ENCODE assay signal across 1 cellular context in genomic region chr18:58481321-58482180, GRCh38.
A peak's percentile ranks its signal among the peaks of the same experiment; 100 is the strongest.
TF ChIP-seq lines count a peak whose summit lies in the region.

No MANE protein-coding gene starts in this region.

TF ChIP-seq in HepG2, 621 proteins besides CTCF, POLR2A, EP300 and RAD21 (continued from another document and continues in another):
- peak; percentile 16; the same call in 1 of the 2 replicates for TF ChIP-seq TAF1 (CRISPR knock-in tag; IDR thresholded peaks at IDR 0.05)
- TF ChIP-seq ELF3 (CRISPR knock-in tag; IDR thresholded peaks at IDR 0.05): peak; percentile 57
- TF ChIP-seq ZBTB20 (CRISPR knock-in tag; IDR thresholded peaks at IDR 0.05; ENCODE audit: borderline replicate concordance, low read depth): peak; percentile 22; the same call in 1 of the 2 replicates
- TF ChIP-seq STAT6 (CRISPR knock-in tag; IDR thresholded peaks at IDR 0.05; ENCODE audit: borderline replicate concordance): 0 out of 2 replicates have a peak, but pooled peaks have one; percentile 51
- 0 out of 2 replicates have a peak, but pooled peaks have one; percentile 24 for TF ChIP-seq HHEX (CRISPR knock-in tag; IDR thresholded peaks at IDR 0.05)
- no peak for TF ChIP-seq ZNF773 (CRISPR knock-in tag; IDR thresholded peaks at IDR 0.05; ENCODE audit: borderline replicate concordance)
- TF ChIP-seq GMEB1 (CRISPR knock-in tag; IDR thresholded peaks at IDR 0.05; ENCODE audit: borderline replicate concordance): peak; percentile 38; the same call in 1 of the 2 replicates
- peak; percentile 88; the same call in 1 of the 2 replicates for TF ChIP-seq AHDC1 (CRISPR knock-in tag; IDR thresholded peaks at IDR 0.05; ENCODE audit: borderline replicate concordance)
- TF ChIP-seq SIN3A (IDR thresholded peaks at IDR 0.05; ENCODE audit: borderline replicate concordance, low read depth, low read length): no peak
- TF ChIP-seq MEIS2 (CRISPR knock-in tag; IDR thresholded peaks at IDR 0.05): peak; percentile 6; the same call in 1 of the 2 replicates
- no peak for TF ChIP-seq ZNF790 (CRISPR knock-in tag; IDR thresholded peaks at IDR 0.05; ENCODE audit: borderline replicate concordance)
- TF ChIP-seq ASH2L (IDR thresholded peaks at IDR 0.05; ENCODE audit: insufficient read length, low read depth, low read length): peak; percentile 46
- no peak for TF ChIP-seq KLF9 (CRISPR knock-in tag; IDR thresholded peaks at IDR 0.05; ENCODE audit: low read depth)
- TF ChIP-seq ZNF331 (CRISPR knock-in tag; IDR thresholded peaks at IDR 0.05): peak; percentile 86; the same call in 1 of the 2 replicates
- peak; percentile 71; the same call in 1 of the 2 replicates for TF ChIP-seq ZNF317 (CRISPR knock-in tag; IDR thresholded peaks at IDR 0.05)
- TF ChIP-seq ZIK1 (CRISPR knock-in tag; IDR thresholded peaks at IDR 0.05; ENCODE audit: borderline replicate concordance, low read depth): 0 out of 2 replicates have a peak, but pooled peaks have one; percentile 36
- peak; percentile 69; the same call in 1 of the 2 replicates for TF ChIP-seq TOPORS (CRISPR knock-in tag; IDR thresholded peaks at IDR 0.05)
- TF ChIP-seq YEATS4 (CRISPR knock-in tag; IDR thresholded peaks at IDR 0.05; ENCODE audit: borderline replicate concordance): 0 out of 2 replicates have a peak, but pooled peaks have one; percentile 53
- peak; percentile 73; the same call in 1 of the 2 replicates for TF ChIP-seq SOX5 (CRISPR knock-in tag; IDR thresholded peaks at IDR 0.05; ENCODE audit: borderline replicate concordance)
- TF ChIP-seq SOX6 (IDR thresholded peaks at IDR 0.05): no peak
- TF ChIP-seq SOX6 (CRISPR knock-in tag; IDR thresholded peaks at IDR 0.05): peak; percentile 88
- peak; percentile 87 for TF ChIP-seq FOXA3 (CRISPR knock-in tag; IDR thresholded peaks at IDR 0.05)
- TF ChIP-seq ATF2 (CRISPR knock-in tag; IDR thresholded peaks at IDR 0.05): peak; percentile 71; the same call in 1 of the 2 replicates
- peak; percentile 82 for TF ChIP-seq RARA (CRISPR knock-in tag; IDR thresholded peaks at IDR 0.05)
- TF ChIP-seq NR2F6 (IDR thresholded peaks at IDR 0.05): peak; percentile 83
- peak; percentile 74 for TF ChIP-seq NR2F6 (CRISPR knock-in tag; IDR thresholded peaks at IDR 0.05)
- TF ChIP-seq ZFY (CRISPR knock-in tag; IDR thresholded peaks at IDR 0.05): peak; percentile 48
- peak; percentile 85; the same call in 1 of the 2 replicates for TF ChIP-seq ZSCAN9 (CRISPR knock-in tag; IDR thresholded peaks at IDR 0.05; ENCODE audit: borderline replicate concordance)
- TF ChIP-seq ATF4 (CRISPR knock-in tag; IDR thresholded peaks at IDR 0.05): peak in 1 of 2 experiments; percentile 82; a peak in 2 of 4 replicates
- 0 out of 2 replicates have a peak, but pooled peaks have one; percentile 22 for TF ChIP-seq ZMAT3 (CRISPR knock-in tag; conservative IDR thresholded peaks at IDR 0.05)
- TF ChIP-seq UBTF (CRISPR knock-in tag; IDR thresholded peaks at IDR 0.05): peak; percentile 61
- TF ChIP-seq KLF6 (CRISPR knock-in tag; IDR thresholded peaks at IDR 0.05): 0 out of 2 replicates have a peak, but pooled peaks have one; percentile 77
- peak; percentile 43; the same call in 1 of the 2 replicates for TF ChIP-seq ZNF609 (CRISPR knock-in tag; IDR thresholded peaks at IDR 0.05; ENCODE audit: borderline replicate concordance)
- TF ChIP-seq CREB1 (IDR thresholded peaks at IDR 0.05): no peak
- peak; percentile 47 for TF ChIP-seq CREB1 (CRISPR knock-in tag; IDR thresholded peaks at IDR 0.05)
